1 cellular context compared by ENCODE assay signal in the genomic region with DNA sequence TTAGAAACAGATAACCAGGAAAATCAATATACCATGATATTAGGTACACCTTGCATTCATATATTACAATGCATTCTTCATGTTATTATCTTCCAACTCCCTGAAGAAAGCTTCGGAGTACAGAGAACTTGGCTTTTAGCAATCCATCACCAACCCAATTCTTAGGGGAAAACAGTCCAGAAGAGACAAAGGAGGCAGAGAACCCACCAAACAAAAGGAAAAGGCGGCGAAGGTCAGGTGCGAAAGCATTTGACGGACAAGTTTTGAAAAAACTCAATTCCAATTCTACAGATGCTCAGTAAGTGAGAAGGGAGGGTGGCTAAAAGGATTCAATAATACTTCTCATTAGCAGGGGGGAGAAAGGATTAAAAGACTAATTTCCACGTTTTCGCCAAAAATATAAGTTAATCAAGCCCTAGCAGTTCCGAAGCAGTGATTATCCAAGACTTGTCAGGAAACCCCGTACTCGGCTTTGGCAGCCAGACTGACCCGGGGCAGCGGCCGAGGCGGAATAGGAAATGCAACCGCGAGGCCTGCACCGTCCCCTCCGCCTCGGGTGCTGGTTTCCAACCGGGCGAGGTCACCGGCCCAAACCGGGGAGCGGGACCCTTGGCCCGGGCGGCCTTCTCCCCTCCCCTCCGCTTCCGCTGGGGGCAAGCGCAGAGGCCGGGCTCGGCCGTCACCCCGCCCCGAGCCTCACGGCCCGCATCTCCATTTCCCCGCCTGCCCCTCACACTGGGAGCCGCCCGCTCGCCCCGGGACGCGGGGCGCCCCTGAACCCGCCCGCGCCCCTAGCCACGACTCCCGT.
A peak's percentile ranks its signal among the peaks of the same experiment; 100 is the strongest.
TF ChIP-seq lines count a peak whose summit lies in the region.

No MANE protein-coding gene starts in this region.

TF ChIP-seq in K562, 482 proteins besides CTCF, POLR2A, EP300 and RAD21 (continued from another document and continues in another):
- TF ChIP-seq, protein P1, sequence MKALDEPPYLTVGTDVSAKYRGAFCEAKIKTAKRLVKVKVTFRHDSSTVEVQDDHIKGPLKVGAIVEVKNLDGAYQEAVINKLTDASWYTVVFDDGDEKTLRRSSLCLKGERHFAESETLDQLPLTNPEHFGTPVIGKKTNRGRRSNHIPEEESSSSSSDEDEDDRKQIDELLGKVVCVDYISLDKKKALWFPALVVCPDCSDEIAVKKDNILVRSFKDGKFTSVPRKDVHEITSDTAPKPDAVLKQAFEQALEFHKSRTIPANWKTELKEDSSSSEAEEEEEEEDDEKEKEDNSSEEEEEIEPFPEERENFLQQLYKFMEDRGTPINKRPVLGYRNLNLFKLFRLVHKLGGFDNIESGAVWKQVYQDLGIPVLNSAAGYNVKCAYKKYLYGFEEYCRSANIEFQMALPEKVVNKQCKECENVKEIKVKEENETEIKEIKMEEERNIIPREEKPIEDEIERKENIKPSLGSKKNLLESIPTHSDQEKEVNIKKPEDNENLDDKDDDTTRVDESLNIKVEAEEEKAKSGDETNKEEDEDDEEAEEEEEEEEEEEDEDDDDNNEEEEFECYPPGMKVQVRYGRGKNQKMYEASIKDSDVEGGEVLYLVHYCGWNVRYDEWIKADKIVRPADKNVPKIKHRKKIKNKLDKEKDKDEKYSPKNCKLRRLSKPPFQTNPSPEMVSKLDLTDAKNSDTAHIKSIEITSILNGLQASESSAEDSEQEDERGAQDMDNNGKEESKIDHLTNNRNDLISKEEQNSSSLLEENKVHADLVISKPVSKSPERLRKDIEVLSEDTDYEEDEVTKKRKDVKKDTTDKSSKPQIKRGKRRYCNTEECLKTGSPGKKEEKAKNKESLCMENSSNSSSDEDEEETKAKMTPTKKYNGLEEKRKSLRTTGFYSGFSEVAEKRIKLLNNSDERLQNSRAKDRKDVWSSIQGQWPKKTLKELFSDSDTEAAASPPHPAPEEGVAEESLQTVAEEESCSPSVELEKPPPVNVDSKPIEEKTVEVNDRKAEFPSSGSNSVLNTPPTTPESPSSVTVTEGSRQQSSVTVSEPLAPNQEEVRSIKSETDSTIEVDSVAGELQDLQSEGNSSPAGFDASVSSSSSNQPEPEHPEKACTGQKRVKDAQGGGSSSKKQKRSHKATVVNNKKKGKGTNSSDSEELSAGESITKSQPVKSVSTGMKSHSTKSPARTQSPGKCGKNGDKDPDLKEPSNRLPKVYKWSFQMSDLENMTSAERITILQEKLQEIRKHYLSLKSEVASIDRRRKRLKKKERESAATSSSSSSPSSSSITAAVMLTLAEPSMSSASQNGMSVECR (CRISPR knock-in tag; IDR thresholded peaks at IDR 0.05) = 0 out of 2 replicates have a peak, but pooled peaks have one; percentile 37
- TF ChIP-seq TARDBP (IDR thresholded peaks at IDR 0.05) (no peak), ZNF12 (CRISPR knock-in tag; IDR thresholded peaks at IDR 0.05) (peak; percentile 53; the same call in 1 of the 2 replicates), SAP30 (IDR thresholded peaks at IDR 0.05; ENCODE audit: borderline replicate concordance, insufficient read depth, low read depth, low read length, poor library complexity, severe bottlenecking) (peak; percentile 36), ZNF766 (CRISPR knock-in tag; conservative IDR thresholded peaks at IDR 0.05) (no peak), RFX5 (IDR thresholded peaks at IDR 0.05; ENCODE audit: low read depth, low read length) (no peak), ZNF507 (tag; conservative IDR thresholded peaks at IDR 0.05) (no peak), HMGN3 (IDR thresholded peaks at IDR 0.05; ENCODE audit: borderline replicate concordance, extremely low read depth, insufficient read length, low read depth, low read length) (peak; percentile 21), ZNF75A (CRISPR knock-in tag; IDR thresholded peaks at IDR 0.05) (no peak), FOXA3 (CRISPR knock-in tag; conservative IDR thresholded peaks at IDR 0.05 in 1 of 2, IDR thresholded peaks at IDR 0.05 in 1 of 2) (no peak), NCOA1 (IDR thresholded peaks at IDR 0.05; ENCODE audit: low read depth) (no peak), PHB (CRISPR knock-in tag; IDR thresholded peaks at IDR 0.05) (no peak), NR4A1 (CRISPR knock-in tag; IDR thresholded peaks at IDR 0.05) (0 out of 2 replicates have a peak, but pooled peaks have one; percentile 32), NR4A1 (tag; IDR thresholded peaks at IDR 0.05) (no peak), KAT7 (CRISPR knock-in tag; IDR thresholded peaks at IDR 0.05; ENCODE audit: borderline replicate concordance) (0 out of 2 replicates have a peak, but pooled peaks have one; percentile 44), PCBP2 (IDR thresholded peaks at IDR 0.05; ENCODE audit: low read depth, low read length, poor library complexity, severe bottlenecking) (peak; percentile 56), HDAC6 (IDR thresholded peaks at IDR 0.05; ENCODE audit: low read depth, low read length) (no peak), SIN3A (IDR thresholded peaks at IDR 0.05; ENCODE audit: borderline replicate concordance in 2 of 2, control insufficient read depth in 1 of 2, low read depth in 2 of 2, low read length in 2 of 2) (0 out of 4 replicates have a peak, but pooled peaks of 1 of the 2 experiments have one; percentile 11), EWSR1 (IDR thresholded peaks at IDR 0.05; ENCODE audit: borderline replicate concordance, low read depth, partially characterized antibody) (no peak), ZNF124 (CRISPR knock-in tag; IDR thresholded peaks at IDR 0.05) (no peak)
- TF ChIP-seq, protein P2, sequence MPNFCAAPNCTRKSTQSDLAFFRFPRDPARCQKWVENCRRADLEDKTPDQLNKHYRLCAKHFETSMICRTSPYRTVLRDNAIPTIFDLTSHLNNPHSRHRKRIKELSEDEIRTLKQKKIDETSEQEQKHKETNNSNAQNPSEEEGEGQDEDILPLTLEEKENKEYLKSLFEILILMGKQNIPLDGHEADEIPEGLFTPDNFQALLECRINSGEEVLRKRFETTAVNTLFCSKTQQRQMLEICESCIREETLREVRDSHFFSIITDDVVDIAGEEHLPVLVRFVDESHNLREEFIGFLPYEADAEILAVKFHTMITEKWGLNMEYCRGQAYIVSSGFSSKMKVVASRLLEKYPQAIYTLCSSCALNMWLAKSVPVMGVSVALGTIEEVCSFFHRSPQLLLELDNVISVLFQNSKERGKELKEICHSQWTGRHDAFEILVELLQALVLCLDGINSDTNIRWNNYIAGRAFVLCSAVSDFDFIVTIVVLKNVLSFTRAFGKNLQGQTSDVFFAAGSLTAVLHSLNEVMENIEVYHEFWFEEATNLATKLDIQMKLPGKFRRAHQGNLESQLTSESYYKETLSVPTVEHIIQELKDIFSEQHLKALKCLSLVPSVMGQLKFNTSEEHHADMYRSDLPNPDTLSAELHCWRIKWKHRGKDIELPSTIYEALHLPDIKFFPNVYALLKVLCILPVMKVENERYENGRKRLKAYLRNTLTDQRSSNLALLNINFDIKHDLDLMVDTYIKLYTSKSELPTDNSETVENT (CRISPR knock-in tag; IDR thresholded peaks at IDR 0.05) = peak; percentile 37
- TF ChIP-seq, protein P3, sequence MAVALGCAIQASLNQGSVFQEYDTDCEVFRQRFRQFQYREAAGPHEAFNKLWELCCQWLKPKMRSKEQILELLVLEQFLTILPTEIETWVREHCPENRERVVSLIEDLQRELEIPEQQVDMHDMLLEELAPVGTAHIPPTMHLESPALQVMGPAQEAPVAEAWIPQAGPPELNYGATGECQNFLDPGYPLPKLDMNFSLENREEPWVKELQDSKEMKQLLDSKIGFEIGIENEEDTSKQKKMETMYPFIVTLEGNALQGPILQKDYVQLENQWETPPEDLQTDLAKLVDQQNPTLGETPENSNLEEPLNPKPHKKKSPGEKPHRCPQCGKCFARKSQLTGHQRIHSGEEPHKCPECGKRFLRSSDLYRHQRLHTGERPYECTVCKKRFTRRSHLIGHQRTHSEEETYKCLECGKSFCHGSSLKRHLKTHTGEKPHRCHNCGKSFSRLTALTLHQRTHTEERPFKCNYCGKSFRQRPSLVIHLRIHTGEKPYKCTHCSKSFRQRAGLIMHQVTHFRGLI (CRISPR knock-in tag; IDR thresholded peaks at IDR 0.05) = no peak
- TF ChIP-seq, protein P4, sequence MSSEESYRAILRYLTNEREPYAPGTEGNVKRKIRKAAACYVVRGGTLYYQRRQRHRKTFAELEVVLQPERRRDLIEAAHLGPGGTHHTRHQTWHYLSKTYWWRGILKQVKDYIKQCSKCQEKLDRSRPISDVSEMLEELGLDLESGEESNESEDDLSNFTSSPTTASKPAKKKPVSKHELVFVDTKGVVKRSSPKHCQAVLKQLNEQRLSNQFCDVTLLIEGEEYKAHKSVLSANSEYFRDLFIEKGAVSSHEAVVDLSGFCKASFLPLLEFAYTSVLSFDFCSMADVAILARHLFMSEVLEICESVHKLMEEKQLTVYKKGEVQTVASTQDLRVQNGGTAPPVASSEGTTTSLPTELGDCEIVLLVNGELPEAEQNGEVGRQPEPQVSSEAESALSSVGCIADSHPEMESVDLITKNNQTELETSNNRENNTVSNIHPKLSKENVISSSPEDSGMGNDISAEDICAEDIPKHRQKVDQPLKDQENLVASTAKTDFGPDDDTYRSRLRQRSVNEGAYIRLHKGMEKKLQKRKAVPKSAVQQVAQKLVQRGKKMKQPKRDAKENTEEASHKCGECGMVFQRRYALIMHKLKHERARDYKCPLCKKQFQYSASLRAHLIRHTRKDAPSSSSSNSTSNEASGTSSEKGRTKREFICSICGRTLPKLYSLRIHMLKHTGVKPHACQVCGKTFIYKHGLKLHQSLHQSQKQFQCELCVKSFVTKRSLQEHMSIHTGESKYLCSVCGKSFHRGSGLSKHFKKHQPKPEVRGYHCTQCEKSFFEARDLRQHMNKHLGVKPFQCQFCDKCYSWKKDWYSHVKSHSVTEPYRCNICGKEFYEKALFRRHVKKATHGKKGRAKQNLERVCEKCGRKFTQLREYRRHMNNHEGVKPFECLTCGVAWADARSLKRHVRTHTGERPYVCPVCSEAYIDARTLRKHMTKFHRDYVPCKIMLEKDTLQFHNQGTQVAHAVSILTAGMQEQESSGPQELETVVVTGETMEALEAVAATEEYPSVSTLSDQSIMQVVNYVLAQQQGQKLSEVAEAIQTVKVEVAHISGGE (CRISPR knock-in tag; IDR thresholded peaks at IDR 0.05) = peak in 1 of 3 experiments; percentile 43; a peak in 1 of 6 replicates
- TF ChIP-seq, protein P5, sequence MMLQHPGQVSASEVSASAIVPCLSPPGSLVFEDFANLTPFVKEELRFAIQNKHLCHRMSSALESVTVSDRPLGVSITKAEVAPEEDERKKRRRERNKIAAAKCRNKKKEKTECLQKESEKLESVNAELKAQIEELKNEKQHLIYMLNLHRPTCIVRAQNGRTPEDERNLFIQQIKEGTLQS (IDR thresholded peaks at IDR 0.05) = no peak
- TF ChIP-seq, protein P5 (CRISPR knock-in tag; conservative IDR thresholded peaks at IDR 0.05) = no peak
- TF ChIP-seq, protein P6, sequence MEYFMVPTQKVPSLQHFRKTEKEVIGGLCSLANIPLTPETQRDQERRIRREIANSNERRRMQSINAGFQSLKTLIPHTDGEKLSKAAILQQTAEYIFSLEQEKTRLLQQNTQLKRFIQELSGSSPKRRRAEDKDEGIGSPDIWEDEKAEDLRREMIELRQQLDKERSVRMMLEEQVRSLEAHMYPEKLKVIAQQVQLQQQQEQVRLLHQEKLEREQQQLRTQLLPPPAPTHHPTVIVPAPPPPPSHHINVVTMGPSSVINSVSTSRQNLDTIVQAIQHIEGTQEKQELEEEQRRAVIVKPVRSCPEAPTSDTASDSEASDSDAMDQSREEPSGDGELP (CRISPR knock-in tag; IDR thresholded peaks at IDR 0.05; ENCODE audit: borderline replicate concordance) = no peak
- TF ChIP-seq, protein P7, sequence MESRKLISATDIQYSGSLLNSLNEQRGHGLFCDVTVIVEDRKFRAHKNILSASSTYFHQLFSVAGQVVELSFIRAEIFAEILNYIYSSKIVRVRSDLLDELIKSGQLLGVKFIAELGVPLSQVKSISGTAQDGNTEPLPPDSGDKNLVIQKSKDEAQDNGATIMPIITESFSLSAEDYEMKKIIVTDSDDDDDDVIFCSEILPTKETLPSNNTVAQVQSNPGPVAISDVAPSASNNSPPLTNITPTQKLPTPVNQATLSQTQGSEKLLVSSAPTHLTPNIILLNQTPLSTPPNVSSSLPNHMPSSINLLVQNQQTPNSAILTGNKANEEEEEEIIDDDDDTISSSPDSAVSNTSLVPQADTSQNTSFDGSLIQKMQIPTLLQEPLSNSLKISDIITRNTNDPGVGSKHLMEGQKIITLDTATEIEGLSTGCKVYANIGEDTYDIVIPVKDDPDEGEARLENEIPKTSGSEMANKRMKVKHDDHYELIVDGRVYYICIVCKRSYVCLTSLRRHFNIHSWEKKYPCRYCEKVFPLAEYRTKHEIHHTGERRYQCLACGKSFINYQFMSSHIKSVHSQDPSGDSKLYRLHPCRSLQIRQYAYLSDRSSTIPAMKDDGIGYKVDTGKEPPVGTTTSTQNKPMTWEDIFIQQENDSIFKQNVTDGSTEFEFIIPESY (CRISPR knock-in tag; IDR thresholded peaks at IDR 0.05) = peak; percentile 12; the same call in 1 of the 2 replicates
- TF ChIP-seq, protein P8, sequence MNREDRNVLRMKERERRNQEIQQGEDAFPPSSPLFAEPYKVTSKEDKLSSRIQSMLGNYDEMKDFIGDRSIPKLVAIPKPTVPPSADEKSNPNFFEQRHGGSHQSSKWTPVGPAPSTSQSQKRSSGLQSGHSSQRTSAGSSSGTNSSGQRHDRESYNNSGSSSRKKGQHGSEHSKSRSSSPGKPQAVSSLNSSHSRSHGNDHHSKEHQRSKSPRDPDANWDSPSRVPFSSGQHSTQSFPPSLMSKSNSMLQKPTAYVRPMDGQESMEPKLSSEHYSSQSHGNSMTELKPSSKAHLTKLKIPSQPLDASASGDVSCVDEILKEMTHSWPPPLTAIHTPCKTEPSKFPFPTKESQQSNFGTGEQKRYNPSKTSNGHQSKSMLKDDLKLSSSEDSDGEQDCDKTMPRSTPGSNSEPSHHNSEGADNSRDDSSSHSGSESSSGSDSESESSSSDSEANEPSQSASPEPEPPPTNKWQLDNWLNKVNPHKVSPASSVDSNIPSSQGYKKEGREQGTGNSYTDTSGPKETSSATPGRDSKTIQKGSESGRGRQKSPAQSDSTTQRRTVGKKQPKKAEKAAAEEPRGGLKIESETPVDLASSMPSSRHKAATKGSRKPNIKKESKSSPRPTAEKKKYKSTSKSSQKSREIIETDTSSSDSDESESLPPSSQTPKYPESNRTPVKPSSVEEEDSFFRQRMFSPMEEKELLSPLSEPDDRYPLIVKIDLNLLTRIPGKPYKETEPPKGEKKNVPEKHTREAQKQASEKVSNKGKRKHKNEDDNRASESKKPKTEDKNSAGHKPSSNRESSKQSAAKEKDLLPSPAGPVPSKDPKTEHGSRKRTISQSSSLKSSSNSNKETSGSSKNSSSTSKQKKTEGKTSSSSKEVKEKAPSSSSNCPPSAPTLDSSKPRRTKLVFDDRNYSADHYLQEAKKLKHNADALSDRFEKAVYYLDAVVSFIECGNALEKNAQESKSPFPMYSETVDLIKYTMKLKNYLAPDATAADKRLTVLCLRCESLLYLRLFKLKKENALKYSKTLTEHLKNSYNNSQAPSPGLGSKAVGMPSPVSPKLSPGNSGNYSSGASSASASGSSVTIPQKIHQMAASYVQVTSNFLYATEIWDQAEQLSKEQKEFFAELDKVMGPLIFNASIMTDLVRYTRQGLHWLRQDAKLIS (CRISPR knock-in tag; IDR thresholded peaks at IDR 0.05) = peak; percentile 57
